Comparison of ENCODE assay signal across 8 cellular contexts in genomic region chr12:52069410-52070242, GRCh38. TPM values are rescaled to one million over a fixed set of nuclear protein-coding genes. Genes with fewer than 3 reads are reported as not detected.
DNase-seq lines count a peak whose midpoint lies in the region; ATAC-seq, FAIRE-seq and TF ChIP-seq lines count a peak whose summit lies in the region.

ATG101 (plus strand) TSS chr12:52069978; CDS start chr12:52073651, 3,673 bp downstream.

- H3K4me3 ChIP-seq in H1 (ENCODE audit: extremely low read depth in 1 of 4, insufficient read depth in 2 of 4, low read depth in 3 of 4, low read length in 4 of 4) = peak within 1 kb of the TSS; percentile 89 to 97 (median 95)

- peak; percentile 19 to 29; a peak in 3 of 4 replicates for TF ChIP-seq RAD21 in H1 (IDR thresholded peaks at IDR 0.05 in 1 of 2, conservative IDR thresholded peaks at IDR 0.05 in 1 of 2; ENCODE audit: low read depth in 2 of 2, low read length in 2 of 2)

- H3K79me2 ChIP-seq in H1 (ENCODE audit: control insufficient read depth in 1 of 2, insufficient read depth in 2 of 2, low read length in 2 of 2) = peaks cover 11 to 38% of the 10 kb centered on the region in 2 experiments

- peak within 1 kb of the TSS; percentile 97 for H3K27ac Mint-ChIP-seq in memory B cell

- peak within 1 kb of the TSS; percentile 99 for H4K91ac ChIP-seq in H1 (replicated peaks; ENCODE audit: insufficient read length, low read length)

- peak within 1 kb of the TSS; percentile 87 for H3K56ac ChIP-seq in H1 (replicated peaks; ENCODE audit: insufficient read length, low read depth, low read length)

- ATAC-seq in GM21360 (IDR thresholded peaks at IDR 0.05; ENCODE audit: unreplicated experiment) (peak; percentile 91), memory B cell (ENCODE audit: low read depth) (peak; percentile 93)

- DNase-seq in Caki2 (ENCODE audit: low read depth) (peak; percentile 97), HT1080 (ENCODE audit: low read depth) (peak; percentile 91), NOMO-1 (lab: John Stamatoyannopoulos, UW; ENCODE audit: unreplicated experiment in 2 of 2) (peak; percentile 89 to 94), H1 (ENCODE audit: low read depth in 1 of 2, low spot score in 2 of 2) (peak; percentile 82 to 90), memory B cell (ENCODE audit: low spot score in 2 of 2) (peak; percentile 87)
- peak; percentile 67 to 80 for DNase-seq in activated CD8-positive, alpha-beta memory T cell treated with anti-CD3 and anti-CD28 coated beads for 4 hours (ENCODE audit: low read depth in 2 of 2)
- DNase-seq in stimulated activated CD8-positive, alpha-beta memory T cell treated with anti-CD3 and anti-CD28 coated beads, Interleukin-12 subunit alpha, Interleukin-12 subunit beta, amount 100 ng/mL, for 4 hours (ENCODE audit: low read depth) = peak; percentile 78

- CTCF ChIA-PET in H1 (lab: Charles Lee; ENCODE audit: partially characterized antibody) = interaction anchor here (0.7 to 34.1 kb wide), 24 partner anchors 9 to 376 kb away, joined by 3 to 1022 read pairs (median 5); partner anchors contain the start of genes NR4A1 and SMIM41

- in situ Hi-C loops in Caki2 (cut with HindIII; ENCODE audit: low pct_unique_long_range_greater_than_20kb, low sequenced_read_pairs) = no loop called here

- peak within 1 kb of the TSS; percentile 100 for H2BK5ac ChIP-seq in H1 (ENCODE audit: low read depth, low read length)

- peak in 1 of 2 experiments; percentile 69; a peak in 1 of 3 replicates for TF ChIP-seq POLR2A in H1 (IDR thresholded peaks at IDR 0.05; ENCODE audit: control extremely low read depth in 1 of 2, low read depth in 2 of 2, low read length in 2 of 2)

- H3K23me2 ChIP-seq in H1 (ENCODE audit: low read depth, low read length) = peaks cover 13% of the 10 kb centered on the region

- H3K14ac ChIP-seq in H1 (ENCODE audit: insufficient read length) = no peak within 1 kb of the TSS

- peak within 1 kb of the TSS; percentile 98; the same call in 1 of the 2 replicates for H2BK20ac ChIP-seq in H1 (ENCODE audit: low read length)

- H3K36me3 ChIP-seq in H1 (ENCODE audit: control insufficient read depth in 2 of 4, insufficient read depth in 4 of 4, low read length in 3 of 4) = peaks cover 0 to 19% (median 10%) of the 10 kb centered on the region in 4 experiments; a peak in 4 of 8 replicates

- peak within 1 kb of the TSS; percentile 88 for H3K4ac ChIP-seq in H1 (replicated peaks; ENCODE audit: insufficient read length, low read depth, low read length)

- H3K36me3 Mint-ChIP-seq in memory B cell = peaks cover 16% of the 10 kb centered on the region

- H3K4me3 Mint-ChIP-seq in memory B cell = peak within 1 kb of the TSS; percentile 94

- peak within 1 kb of the TSS; percentile 99 for H3K27ac ChIP-seq in H1 (ENCODE audit: low read depth, low read length)

- H4K5ac ChIP-seq in H1 (ENCODE audit: insufficient read length, low read depth, low read length) = peak within 1 kb of the TSS; percentile 95

- 3% methylated on average over 63 of the region's 66 CpGs; no CpG with 5 or more reads in 1 of the 2 experiments for WGBS in H1 (ENCODE audit: extremely low coverage in 1 of 2, insufficient coverage in 1 of 2, insufficient read length in 1 of 2, insufficient replicate concordance in 2 of 2, low coverage in 1 of 2, low lambda C conversion rate in 2 of 2, missing lambda C conversion rate in 1 of 2), 2 experiments

- peak within 1 kb of the TSS; percentile 99 for H4K8ac ChIP-seq in H1 (ENCODE audit: extremely low read depth, insufficient read depth, low read length)

- 0 out of 2 replicates have a peak within 1 kb of the TSS, but pooled peaks have one; percentile 16 for H2AK5ac ChIP-seq in H1 (ENCODE audit: low read depth, low read length)

- H2AFZ ChIP-seq in H1 (ENCODE audit: low read length) = peak within 1 kb of the TSS; percentile 98

- peaks cover 3% of the 10 kb centered on the region for H3K27me3 Mint-ChIP-seq in memory B cell

- H3K23ac ChIP-seq in H1 (ENCODE audit: insufficient read length) = no peak within 1 kb of the TSS

- H3K4me2 ChIP-seq in H1 (ENCODE audit: insufficient read depth in 1 of 2, low read depth in 2 of 2, low read length in 2 of 2) = peak within 1 kb of the TSS; percentile 81 to 88

- H4K20me1 ChIP-seq in H1 (replicated peaks in 1 of 2; ENCODE audit: control insufficient read depth in 1 of 2, insufficient read depth in 2 of 2, low read length in 2 of 2) = peaks cover 0 to 22% of the 10 kb centered on the region in 2 experiments

- H3K4me1 Mint-ChIP-seq in memory B cell = peaks cover 36% of the 10 kb centered on the region

- H3K4me1 ChIP-seq in H1 (replicated peaks in 1 of 4; ENCODE audit: control insufficient read depth in 3 of 4, insufficient read depth in 4 of 4, low read length in 3 of 4) = peaks cover 0 to 12% (median 3%) of the 10 kb centered on the region in 4 experiments; a peak in 4 of 7 replicates

- H3K79me1 ChIP-seq in H1 (ENCODE audit: low read depth, low read length) = peaks cover 10% of the 10 kb centered on the region

- H3K18ac ChIP-seq in H1 (ENCODE audit: extremely low read depth, low read length) = peak within 1 kb of the TSS; percentile 100

- no peaks in the 10 kb centered on the region; a peak in 1 of 4 replicates for H3K9me3 ChIP-seq in H1 (ENCODE audit: insufficient read depth in 2 of 2, low read depth in 1 of 2, low read length in 1 of 2)

- H3K9ac ChIP-seq in H1 (replicated peaks in 1 of 4; ENCODE audit: extremely low read depth in 1 of 4, low read depth in 3 of 4, low read length in 3 of 4) = peak within 1 kb of the TSS; percentile 91 to 98 (median 94)

- H2BK15ac ChIP-seq in H1 (ENCODE audit: low read length) = peak within 1 kb of the TSS; percentile 98; the same call in 1 of the 2 replicates

- peak within 1 kb of the TSS; percentile 93 for H2BK120ac ChIP-seq in H1 (replicated peaks; ENCODE audit: low read depth, low read length)

- POLR2A ChIA-PET in H1 (lab: Charles Lee; ENCODE audit: partially characterized antibody) = interaction anchor here (0.7 to 4.0 kb wide), 16 partner anchors 9 to 56 kb away, joined by 3 to 21 read pairs (median 5); partner anchors contain the start of gene SMIM41

- TF ChIP-seq CTCF in H1 (IDR thresholded peaks at IDR 0.05; ENCODE audit: control extremely low read depth in 1 of 3, insufficient read depth in 1 of 3, low read depth in 1 of 3, low read length in 3 of 3) = peak; percentile 88 to 96 (median 96)

- H2BK12ac ChIP-seq in H1 (ENCODE audit: low read depth, low read length) = peak within 1 kb of the TSS; percentile 100

- no peaks in the 10 kb centered on the region for H3K9me3 Mint-ChIP-seq in memory B cell

- FAIRE-seq in H1 (lab: Jason Lieb, UNC) = peak; percentile 76

- peak in 1 of 2 experiments; percentile 100; a peak in 2 of 3 replicates for TF ChIP-seq EP300 in H1 (IDR thresholded peaks at IDR 0.05; ENCODE audit: borderline replicate concordance in 1 of 2, low read depth in 2 of 2, low read length in 2 of 2)

- no peaks in the 10 kb centered on the region; a peak in 2 of 7 replicates for H3K27me3 ChIP-seq in H1 (replicated peaks in 1 of 4; ENCODE audit: control insufficient read depth in 3 of 4, extremely low read depth in 1 of 4, insufficient read depth in 3 of 4, low read length in 3 of 4)

TF ChIP-seq in H1, 55 proteins besides CTCF, POLR2A, EP300 and RAD21 (continues in another document):
- no peak for TF ChIP-seq SUZ12 (IDR thresholded peaks at IDR 0.05; ENCODE audit: low read length)
- TF ChIP-seq, protein P1, sequence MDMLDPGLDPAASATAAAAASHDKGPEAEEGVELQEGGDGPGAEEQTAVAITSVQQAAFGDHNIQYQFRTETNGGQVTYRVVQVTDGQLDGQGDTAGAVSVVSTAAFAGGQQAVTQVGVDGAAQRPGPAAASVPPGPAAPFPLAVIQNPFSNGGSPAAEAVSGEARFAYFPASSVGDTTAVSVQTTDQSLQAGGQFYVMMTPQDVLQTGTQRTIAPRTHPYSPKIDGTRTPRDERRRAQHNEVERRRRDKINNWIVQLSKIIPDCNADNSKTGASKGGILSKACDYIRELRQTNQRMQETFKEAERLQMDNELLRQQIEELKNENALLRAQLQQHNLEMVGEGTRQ (IDR thresholded peaks at IDR 0.05; ENCODE audit: low read length) = no peak
- no peak for TF ChIP-seq ZNF274 (IDR thresholded peaks at IDR 0.05; ENCODE audit: borderline replicate concordance, extremely low read depth, low read length)
- no peak for TF ChIP-seq KDM1A (IDR thresholded peaks at IDR 0.05; ENCODE audit: borderline replicate concordance, low read length)
- peak; percentile 44 for TF ChIP-seq TBP (IDR thresholded peaks at IDR 0.05; ENCODE audit: low read depth, low read length)
- TF ChIP-seq CREB1 (IDR thresholded peaks at IDR 0.05) = peak; percentile 79
- TF ChIP-seq, protein P2, sequence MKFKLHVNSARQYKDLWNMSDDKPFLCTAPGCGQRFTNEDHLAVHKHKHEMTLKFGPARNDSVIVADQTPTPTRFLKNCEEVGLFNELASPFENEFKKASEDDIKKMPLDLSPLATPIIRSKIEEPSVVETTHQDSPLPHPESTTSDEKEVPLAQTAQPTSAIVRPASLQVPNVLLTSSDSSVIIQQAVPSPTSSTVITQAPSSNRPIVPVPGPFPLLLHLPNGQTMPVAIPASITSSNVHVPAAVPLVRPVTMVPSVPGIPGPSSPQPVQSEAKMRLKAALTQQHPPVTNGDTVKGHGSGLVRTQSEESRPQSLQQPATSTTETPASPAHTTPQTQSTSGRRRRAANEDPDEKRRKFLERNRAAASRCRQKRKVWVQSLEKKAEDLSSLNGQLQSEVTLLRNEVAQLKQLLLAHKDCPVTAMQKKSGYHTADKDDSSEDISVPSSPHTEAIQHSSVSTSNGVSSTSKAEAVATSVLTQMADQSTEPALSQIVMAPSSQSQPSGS (IDR thresholded peaks at IDR 0.05; ENCODE audit: low read length) = no peak
- no peak for TF ChIP-seq CEBPB (IDR thresholded peaks at IDR 0.05; ENCODE audit: low read depth, low read length)
- peak; percentile 87; the same call in 1 of the 2 replicates for TF ChIP-seq GABPA (IDR thresholded peaks at IDR 0.05; ENCODE audit: borderline replicate concordance, insufficient read depth, low read length)
- TF ChIP-seq EGR1 (IDR thresholded peaks at IDR 0.05; ENCODE audit: borderline replicate concordance, low read depth, low read length) = peak; percentile 87

RNA-seq across cellular contexts. Expression of gene ATG101, which starts in this region (rescaled TPM):
- 126 and 183 TPM in 2 replicates for total RNA-seq in Caki2 (2014; rRNA removed; shearing (Covaris generic); ENCODE audit: low replicate concordance)
- total RNA-seq in HT1080 (2014; rRNA removed; shearing (Covaris generic)) = 75.0 and 105 TPM in 2 replicates
- polyA plus RNA-seq in HT1080 (2015; cell fraction: cytosol; rRNA removed) = 65.6 and 74.4 TPM in 2 replicates
- 51.2 and 53.7 TPM in 2 replicates for polyA plus RNA-seq in HT1080 (2015; cell fraction: nucleus; rRNA removed)
- total RNA-seq in H1 (2021; fragmentation: NEBNext Ultra II Directional; extraction: Animal tissue kit (Norgen Biotek cat#: 25700)) = 48.9 and 49.8 TPM in 2 replicates
- 55.9 and 64.9 TPM in 2 replicates for polyA plus RNA-seq in H1 (2011; rRNA removed)
- 105 TPM for polyA plus RNA-seq in H1 (2011; cell fraction: cytosol; rRNA removed)
- 55.5 TPM for polyA plus RNA-seq in H1 (2011; cell fraction: nucleus; rRNA removed)
- 46.4 to 65.2 TPM (median 63.9 TPM) in 4 replicates for polyA plus RNA-seq in H1 (2012, experiment 1 of 2)
- 60.3 TPM for polyA plus RNA-seq in H1 (2012, experiment 2 of 2)
- polyA plus RNA-seq in H1 (2013, experiment 1 of 2) = 25.2 TPM
- 27.1 TPM for polyA plus RNA-seq in H1 (2013, experiment 2 of 2)
- 44.4 and 61.4 TPM in 2 replicates for polyA minus RNA-seq in H1 (2011; rRNA and poly(A)+ RNA removed)
- 20.8 TPM for polyA minus RNA-seq in H1 (2011; cell fraction: cytosol; rRNA and poly(A)+ RNA removed)
- polyA minus RNA-seq in H1 (2011; cell fraction: nucleus; rRNA and poly(A)+ RNA removed) = 15.7 TPM

Comparison
In these comparisons a context has a peak if more than half of its experiments do, and no peak if none do; other contexts are left out.
1. Peak in every context shown above with its lines: DNase-seq, ATAC-seq, H3K4me3 ChIP-seq and H3K27ac ChIP-seq.